In genomic region chr2:33453905-33454479, GRCh38 we compare ENCODE assay signal across 1 cellular context.
TF ChIP-seq lines count a peak whose summit lies in the region.

No MANE protein-coding gene starts in this region.

TF ChIP-seq in IMR-90, 13 proteins besides CTCF, POLR2A, EP300 and RAD21 (continued from another document):
- TF ChIP-seq MAZ (IDR thresholded peaks at IDR 0.05; ENCODE audit: borderline replicate concordance, low read depth, low read length) (no peak), CHD1 (IDR thresholded peaks at IDR 0.05; ENCODE audit: low read depth, low read length) (no peak), RCOR1 (IDR thresholded peaks at IDR 0.05; ENCODE audit: insufficient replicate concordance, low read length) (no peak)
